Comparison of ENCODE assay signal across 21 cellular contexts in the genomic region with DNA sequence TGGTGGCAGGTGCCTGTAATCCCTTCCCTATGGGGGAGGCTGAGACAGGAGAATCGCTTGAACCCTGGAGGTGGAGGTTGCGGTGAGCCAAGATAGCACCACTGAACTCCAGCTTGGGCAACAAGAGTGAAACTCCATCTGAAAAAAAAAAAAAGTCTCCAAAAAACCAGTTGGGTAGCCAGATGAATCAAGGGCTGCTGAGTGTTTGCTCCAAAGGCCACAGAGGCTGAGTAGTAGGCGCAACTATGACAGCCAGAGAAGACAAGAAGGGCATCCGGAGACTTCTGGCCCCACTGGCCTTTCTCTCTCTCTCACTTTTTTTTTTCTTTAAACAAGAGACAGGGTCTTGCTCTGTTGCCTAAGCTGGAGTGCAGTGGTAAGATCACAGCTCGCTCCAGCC.
DNase-seq lines count a peak whose midpoint lies in the region; ATAC-seq and TF ChIP-seq lines count a peak whose summit lies in the region.
"Had no signal": no experiment of that assay in that cellular context is flagged by ENCODE, and none has a peak within 500 bp of the region (broad histone marks: within the 10 kb centered on the region; RNA-seq: fewer than 3 reads in every experiment).

No MANE protein-coding gene starts in this region.

- peak overlapping the region in 10 of 11 experiments; percentile 6 to 70 (median 56); a peak in 18 of 22 replicates for H3K4me2 ChIP-seq in BLaER1 treated with 17β-estradiol and CSF1 and Interleukin-3, amounts not matched to agents 10 nM and 100 nM
- H3K4me2 ChIP-seq in OCI-LY7 (ENCODE audit: low read length) (peak overlapping the region; percentile 53), trophoblast cell (ENCODE audit: low read length) (no peak overlapping the region)

- H2AFZ ChIP-seq in OCI-LY7 (ENCODE audit: low read length): peak overlapping the region; percentile 83; the same call in 1 of the 2 replicates
- H2AFZ ChIP-seq in trophoblast cell (ENCODE audit: insufficient read depth, low read length, poor library complexity): no peak overlapping the region

- peak overlapping the region; percentile 95 for H4K91ac ChIP-seq in trophoblast cell (ENCODE audit: low read depth, low read length)

- H4K12ac ChIP-seq in trophoblast cell (ENCODE audit: low read depth, low read length): no peak overlapping the region

- H3K27ac ChIP-seq in BLaER1 treated with 17β-estradiol and CSF1 and Interleukin-3, amounts not matched to agents 10 nM and 100 nM: no peak overlapping the region
- peak overlapping the region; percentile 68 for H3K27ac ChIP-seq in OCI-LY7 (ENCODE audit: low read depth, low read length, poor library complexity, severe bottlenecking)
- peak overlapping the region; percentile 77 for H3K27ac ChIP-seq in trophoblast cell (ENCODE audit: low read depth, low read length)
- no peak overlapping the region for H3K27ac ChIP-seq in coronary artery

- no peaks in the 10 kb centered on the region for H3K36me3 Mint-ChIP-seq in T-helper 17 cell (ENCODE audit: low read depth)
- H3K36me3 Mint-ChIP-seq: CD4-positive, alpha-beta memory T cell had no signal

- no peaks in the 10 kb centered on the region for H3K79me2 ChIP-seq in OCI-LY7 (ENCODE audit: insufficient read depth, low read depth, low read length)
- peaks cover 8% of the 10 kb centered on the region for H3K79me2 ChIP-seq in trophoblast cell (ENCODE audit: control insufficient read depth, insufficient read depth, low read length, poor library complexity)

- no peak overlapping the region for H3K9ac ChIP-seq in BLaER1 treated with 17β-estradiol and CSF1 and Interleukin-3, amounts not matched to agents 10 nM and 100 nM
- no peak overlapping the region for H3K9ac ChIP-seq in trophoblast cell (ENCODE audit: low read length)

- ATAC-seq in GM19023 (IDR thresholded peaks at IDR 0.05; ENCODE audit: unreplicated experiment): no peak
- no peak for ATAC-seq in T-helper 17 cell
- ATAC-seq: HCT116, Right ventricle myocardium inferior had no signal

- peaks cover 59% of the 10 kb centered on the region for H3K79me1 ChIP-seq in trophoblast cell (ENCODE audit: low read length)

- H3K36me3 ChIP-seq in BLaER1 treated with 17β-estradiol and CSF1 and Interleukin-3, amounts not matched to agents 10 nM and 100 nM: no peaks in the 10 kb centered on the region
- H3K36me3 ChIP-seq in OCI-LY7 (ENCODE audit: insufficient read depth, low read length): no peaks in the 10 kb centered on the region
- H3K36me3 ChIP-seq in trophoblast cell (ENCODE audit: control insufficient read depth in 1 of 2, insufficient read depth in 2 of 2, low read length in 2 of 2): no peaks in the 10 kb centered on the region

- peaks cover 7 to 23% (median 17%) of the 10 kb centered on the region in 10 experiments; a peak in 18 of 20 replicates for H3K4me1 ChIP-seq in BLaER1 treated with 17β-estradiol and CSF1 and Interleukin-3, amounts not matched to agents 10 nM and 100 nM
- H3K4me1 ChIP-seq in OCI-LY7 (ENCODE audit: insufficient read depth, low read length, poor library complexity, severe bottlenecking): peaks cover 43% of the 10 kb centered on the region
- peaks cover 29 to 47% of the 10 kb centered on the region in 2 experiments for H3K4me1 ChIP-seq in trophoblast cell (ENCODE audit: control insufficient read depth in 1 of 2, insufficient read depth in 2 of 2, low read length in 2 of 2)

- peak overlapping the region; percentile 34 for H3K4ac ChIP-seq in trophoblast cell (ENCODE audit: low read depth, low read length)

- peaks cover 0 to 17% (median 0%) of the 10 kb centered on the region in 11 experiments; a peak in 9 of 22 replicates for H3K9me3 ChIP-seq in BLaER1 treated with 17β-estradiol and CSF1 and Interleukin-3, amounts not matched to agents 10 nM and 100 nM (replicated peaks in 1 of 11)
- no peaks in the 10 kb centered on the region for H3K9me3 ChIP-seq in OCI-LY7 (ENCODE audit: low read length)
- H3K9me3 ChIP-seq in trophoblast cell (ENCODE audit: insufficient read depth, low read depth, low read length): no peaks in the 10 kb centered on the region
- no peaks in the 10 kb centered on the region for H3K9me3 ChIP-seq in T-helper 17 cell (ENCODE audit: control insufficient read depth, low read length, poor library complexity, severe bottlenecking)

- H4K20me1 ChIP-seq in BLaER1 treated with 17β-estradiol and CSF1 and Interleukin-3, amounts not matched to agents 10 nM and 100 nM: no peaks in the 10 kb centered on the region
- H4K20me1 ChIP-seq in OCI-LY7 (ENCODE audit: insufficient read depth, low read length): no peaks in the 10 kb centered on the region

- TF ChIP-seq CTCF in OCI-LY7 (conservative IDR thresholded peaks at IDR 0.05; ENCODE audit: low read length): no peak
- no peak for TF ChIP-seq CTCF in epithelial cell of esophagus (IDR thresholded peaks at IDR 0.05; ENCODE audit: insufficient read depth, low read depth, low read length, missing control alignments)
- no peak for TF ChIP-seq CTCF in coronary artery (IDR thresholded peaks at IDR 0.05)

- peak overlapping the region; percentile 96 for H2BK5ac ChIP-seq in trophoblast cell (ENCODE audit: low read depth, low read length, poor library complexity)

- H2BK120ac ChIP-seq in trophoblast cell (ENCODE audit: insufficient read depth, low read length, poor library complexity): peak overlapping the region; percentile 99

- H3K27ac Mint-ChIP-seq in T-helper 17 cell: no peak overlapping the region
- H3K27ac Mint-ChIP-seq: CD4-positive, alpha-beta memory T cell had no signal

- intact Hi-C loops in OCI-LY7 (cut with micrococcal nuclease; ENCODE audit: unreplicated experiment): loop anchor here (2.0 kb wide), 1 partner anchor 27 kb away; no protein-coding TSS in a partner anchor

- no peaks in the 10 kb centered on the region for H3K27me3 Mint-ChIP-seq in T-helper 17 cell

- H4K8ac ChIP-seq in trophoblast cell (ENCODE audit: low read depth, low read length): peak overlapping the region; percentile 54

- H3K18ac ChIP-seq in trophoblast cell (ENCODE audit: low read length): no peak overlapping the region

- POLR2A ChIA-PET in OCI-LY7 (lab: Charles Lee): interaction anchor here (0.7 to 3.3 kb wide), 4 partner anchors 11 to 738 kb away, joined by 3 to 7 read pairs (median 4); no protein-coding TSS in a partner anchor

- CTCF ChIA-PET in OCI-LY7 (lab: Charles Lee; ENCODE audit: unreplicated experiment): interaction anchor here (0.6 to 1.7 kb wide), 2 partner anchors 18 to 1891 kb away, joined by 3 to 5 read pairs; no protein-coding TSS in a partner anchor

- no CpG with 5 or more reads among the region's 5 CpGs for WGBS in trophoblast cell (ENCODE audit: extremely low coverage, insufficient coverage, insufficient read length)

- no peak overlapping the region for H3K4me3 ChIP-seq in BLaER1 treated with 17β-estradiol and CSF1 and Interleukin-3, amounts not matched to agents 10 nM and 100 nM
- H3K4me3 ChIP-seq in OCI-LY7 (ENCODE audit: low read depth, low read length, poor library complexity, severe bottlenecking) (peak overlapping the region; percentile 1), epithelial cell of esophagus (ENCODE audit: low read length) (no peak overlapping the region), trophoblast cell (ENCODE audit: low read depth, low read length) (no peak overlapping the region), coronary artery (no peak overlapping the region)
- H3K4me3 ChIP-seq: GM23248 had no signal

- H3K27me3 ChIP-seq in BLaER1 treated with 17β-estradiol and CSF1 and Interleukin-3, amounts not matched to agents 10 nM and 100 nM: no peaks in the 10 kb centered on the region; a peak in 1 of 22 replicates
- H3K27me3 ChIP-seq in trophoblast cell (ENCODE audit: insufficient read depth, low read length): no peaks in the 10 kb centered on the region

- H3K4me3 Mint-ChIP-seq in T-helper 17 cell: no peak overlapping the region
- H3K4me3 Mint-ChIP-seq: CD4-positive, alpha-beta memory T cell had no signal

- peak overlapping the region; percentile 83 for H3K14ac ChIP-seq in trophoblast cell (ENCODE audit: low read length)

- H2AK5ac ChIP-seq in trophoblast cell (ENCODE audit: low read length): peak overlapping the region; percentile 92

- H3K9me2 ChIP-seq in OCI-LY7 (ENCODE audit: insufficient read depth, low read length): no peaks in the 10 kb centered on the region

- DNase-seq in OCI-LY7 (ENCODE audit: low spot score) (no peak), epithelial cell of esophagus (ENCODE audit: low read depth) (peak; percentile 64), trophoblast cell (peak in 1 of 2 donors; percentile 15), coronary artery (ENCODE audit: low spot score) (no peak), DMS 273 (lab: John Stamatoyannopoulos, UW; ENCODE audit: unreplicated experiment) (no peak), T-helper 17 cell (no peak)
- DNase-seq: ACHN; AML-193; Calu3; CD4-positive, alpha-beta memory T cell; GM23248; KG1; NCI-H1417 treated with DMSO at 0.1 percent for 48 hours; NCI-H1930; NCI-H2171; NCI-H446 treated with DMSO at 0.1 percent for 48 hours; NCI-H748 treated with DMSO at 0.1 percent for 48 hours had no signal

- no peak overlapping the region for H3K23ac ChIP-seq in trophoblast cell (ENCODE audit: low read length)

- BruUV-seq in OCI-LY7 (replicated peaks; lab: Mats Ljungman, UMichigan): no TSS peak

- H3K4me1 Mint-ChIP-seq in T-helper 17 cell: no peaks in the 10 kb centered on the region
- H3K4me1 Mint-ChIP-seq: CD4-positive, alpha-beta memory T cell had no signal

- H2BK12ac ChIP-seq in trophoblast cell (ENCODE audit: low read length): peak overlapping the region; percentile 96

Comparison
In these comparisons a context has a peak if more than half of its experiments do, and no peak if none do; other contexts are left out.
1. H3K27ac ChIP-seq: peak in OCI-LY7 (single experiment) and trophoblast cell (single experiment); none in BLaER1 treated with 17β-estradiol and CSF1 and Interleukin-3, amounts not matched to agents 10 nM and 100 nM (0 of 11) and coronary artery (0 of 2).